Comparison of ENCODE assay signal across 1 cellular context in genomic region chr11:62669420-62670161, GRCh38.
TF ChIP-seq lines count a peak whose summit lies in the region.

No MANE protein-coding gene starts in this region.

TF ChIP-seq in liver, 16 proteins besides CTCF, POLR2A, EP300 and RAD21 (continued from another document):
- no peak for TF ChIP-seq REST (IDR thresholded peaks at IDR 0.05)
